8 cellular contexts compared by ENCODE assay signal in the genomic region with DNA sequence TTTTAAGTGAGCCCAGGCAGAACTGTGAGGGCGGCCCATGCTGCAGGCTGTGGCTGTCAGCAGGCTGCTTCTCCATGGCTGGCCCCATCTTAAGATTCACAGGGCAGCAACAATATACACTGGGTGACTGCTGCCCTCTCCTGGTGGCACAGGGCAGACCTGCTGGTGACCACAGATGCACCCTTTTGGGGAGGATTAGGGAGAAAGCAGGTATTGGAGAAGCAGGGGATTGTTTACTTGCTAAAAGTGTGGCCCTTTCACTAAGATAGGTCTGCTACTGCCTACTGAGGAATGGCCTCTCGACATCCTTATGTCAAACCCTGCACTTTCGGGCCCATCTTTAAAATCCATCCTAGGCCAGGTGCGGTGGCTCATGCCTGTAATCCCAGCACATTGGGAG. TPM values are rescaled to one million over a fixed set of nuclear protein-coding genes. Genes with fewer than 3 reads are reported as not detected.
DNase-seq lines count a peak whose midpoint lies in the region; ATAC-seq, FAIRE-seq and TF ChIP-seq lines count a peak whose summit lies in the region.
"Not testable (repeated sequence)": the region's sequence is repeated elsewhere in the genome, so short reads cannot be mapped to it uniquely, and the experiment has no call there.

No MANE protein-coding gene starts in this region.

- peaks cover 13% of the 10 kb centered on the region for H3K27me3 Mint-ChIP-seq in activated CD4-positive, alpha-beta T cell treated with anti-CD3 and anti-CD28 coated beads, Interleukin-2, amount 10 ng/mL, durations not matched to agents 24 days and 14 days
- H3K27me3 Mint-ChIP-seq in progenitor cell of endocrine pancreas: not testable (repeated sequence)

- not testable (repeated sequence) for ATAC-seq in GM12878

- POLR2A ChIA-PET in GM12878 (lab: Charles Lee): not testable (repeated sequence)

- not testable (repeated sequence) for TF ChIP-seq POLR2A in GM12878 (IDR thresholded peaks at IDR 0.05; ENCODE audit: low read depth, low read length); stomach (IDR thresholded peaks at IDR 0.05)

- not testable (repeated sequence) for H3K4me1 Mint-ChIP-seq in activated CD4-positive, alpha-beta T cell treated with anti-CD3 and anti-CD28 coated beads, Interleukin-2, amount 10 ng/mL, durations not matched to agents 24 days and 14 days; progenitor cell of endocrine pancreas (ENCODE audit: low read depth)

- not testable (repeated sequence) for H3K27ac ChIP-seq in MM.1S (ENCODE audit: low read length); OCI-LY3 (ENCODE audit: low read length); GM12878 (ENCODE audit: control insufficient read depth, insufficient read depth); left ventricle myocardium inferior (replicated peaks); stomach

- in situ Hi-C loops in GM12878 (cut with MboI): not testable (repeated sequence)

- SMC1A ChIA-PET in GM12878 (lab: Charles Lee; ENCODE audit: uncharacterized antibody, unreplicated experiment): not testable (repeated sequence)

- RAD21 ChIA-PET in GM12878 (lab: Charles Lee; ENCODE audit: unreplicated experiment): interaction anchor here (1.4 kb wide), 1 partner anchor 305 kb away, joined by 3 read pairs; no protein-coding TSS in a partner anchor

- H3K4me3 Mint-ChIP-seq in activated CD4-positive, alpha-beta T cell treated with anti-CD3 and anti-CD28 coated beads, Interleukin-2, amount 10 ng/mL, durations not matched to agents 24 days and 14 days; progenitor cell of endocrine pancreas (ENCODE audit: low read depth): not testable (repeated sequence)

- not testable (repeated sequence) for H3K4me3 ChIP-seq in MM.1S (ENCODE audit: low read length); OCI-LY3 (ENCODE audit: low read length); GM12878; left ventricle myocardium inferior; stomach

- BruUV-seq in GM12878 (replicated peaks; lab: Mats Ljungman, UMichigan): not testable (repeated sequence)

- H3F3A ChIP-seq in MM.1S (ENCODE audit: insufficient read depth, low read length): not testable (repeated sequence)

- not testable (repeated sequence) for H3K27me3 ChIP-seq in MM.1S (replicated peaks; ENCODE audit: insufficient read depth, low read length); OCI-LY3 (ENCODE audit: low read depth, low read length); GM12878 (replicated peaks in 1 of 2; ENCODE audit: control insufficient read depth in 2 of 2, insufficient read depth in 2 of 2, low read length in 1 of 2); left ventricle myocardium inferior (ENCODE audit: low read depth); stomach

- intact Hi-C loops in activated CD4-positive, alpha-beta T cell treated with anti-CD3 and anti-CD28 coated beads, Interleukin-2, amount 10 ng/mL, durations not matched to agents 24 days and 14 days (cut with micrococcal nuclease); left ventricle myocardium inferior (cut with micrococcal nuclease); stomach (cut with DNase I; ENCODE audit: low total_unique reads): not testable (repeated sequence)
- intact Hi-C loops in GM12878 (cut with micrococcal nuclease; ENCODE audit: unreplicated experiment): loop anchor here (10.0 kb wide), 1 partner anchor 182 kb away; a partner anchor contains a TSS

- H3K9ac ChIP-seq in MM.1S (ENCODE audit: low read length); OCI-LY3 (ENCODE audit: low read length); GM12878 (ENCODE audit: control insufficient read depth, insufficient read depth, low read length): not testable (repeated sequence)

- DNase-seq in DMS153 (lab: John Stamatoyannopoulos, UW) (peak; percentile 19), MM.1S (peak; percentile 44), progenitor cell of endocrine pancreas (ENCODE audit: low spot score, unreplicated experiment) (peak; percentile 46), stomach (peak; percentile 60)
- peak; percentile 87 for DNase-seq in activated CD4-positive, alpha-beta T cell treated with anti-CD3 and anti-CD28 coated beads, Interleukin-2, amount 10 ng/mL, durations not matched to agents 24 days and 14 days
- not testable (repeated sequence) for DNase-seq in GM12878 (ENCODE audit: low read depth, low spot score); left ventricle myocardium inferior

- TF ChIP-seq EP300 in GM12878 (IDR thresholded peaks at IDR 0.05; ENCODE audit: borderline replicate concordance in 1 of 2, control insufficient read depth in 1 of 2, low read depth in 2 of 2, low read length in 2 of 2); stomach (IDR thresholded peaks at IDR 0.05): not testable (repeated sequence)

- TF ChIP-seq CTCF in MM.1S (IDR thresholded peaks at IDR 0.05; ENCODE audit: low read length) (peak; percentile 43), OCI-LY3 (IDR thresholded peaks at IDR 0.05; ENCODE audit: low read depth, low read length) (peak; percentile 42), GM12878 (IDR thresholded peaks at IDR 0.05 in 2 of 3, conservative IDR thresholded peaks at IDR 0.05 in 1 of 3; ENCODE audit: control insufficient read depth in 2 of 3, extremely low read depth in 1 of 3, insufficient read depth in 1 of 3, low read depth in 3 of 3, low read length in 3 of 3) (peak; percentile 21 to 34 (median 32); a peak in 3 of 6 replicates), left ventricle myocardium inferior (IDR thresholded peaks at IDR 0.05; ENCODE audit: borderline replicate concordance) (peak; percentile 62), progenitor cell of endocrine pancreas (IDR thresholded peaks at IDR 0.05; ENCODE audit: unreplicated experiment) (peak; percentile 45), stomach (IDR thresholded peaks at IDR 0.05) (peak in 5 of 7 experiments; percentile 31 to 58 (median 41))

- not testable (repeated sequence) for H3K9me3 Mint-ChIP-seq in activated CD4-positive, alpha-beta T cell treated with anti-CD3 and anti-CD28 coated beads, Interleukin-2, amount 10 ng/mL, durations not matched to agents 24 days and 14 days; progenitor cell of endocrine pancreas (ENCODE audit: low read depth)

- not testable (repeated sequence) for H4K20me1 ChIP-seq in MM.1S (ENCODE audit: insufficient read depth, low read length); OCI-LY3 (ENCODE audit: insufficient read depth, low read length); GM12878 (ENCODE audit: control insufficient read depth, insufficient read depth)

- not testable (repeated sequence) for H3K4me2 ChIP-seq in MM.1S (ENCODE audit: low read depth, low read length); OCI-LY3 (ENCODE audit: low read length); GM12878 (ENCODE audit: control insufficient read depth, insufficient read depth)

- TF ChIP-seq RAD21 in GM12878 (IDR thresholded peaks at IDR 0.05; ENCODE audit: insufficient read depth, low read depth, low read length): 0 out of 2 replicates have a peak, but pooled peaks have one; percentile 20

- H3K4me1 ChIP-seq in MM.1S (ENCODE audit: low read length): peaks cover 13% of the 10 kb centered on the region
- not testable (repeated sequence) for H3K4me1 ChIP-seq in OCI-LY3 (ENCODE audit: low read length); GM12878 (ENCODE audit: control insufficient read depth, insufficient read depth, low read length); left ventricle myocardium inferior; stomach

- not testable (repeated sequence) for H3K9me3 ChIP-seq in MM.1S (replicated peaks; ENCODE audit: insufficient read depth, low read length); OCI-LY3 (ENCODE audit: insufficient read depth, low read length); GM12878 (replicated peaks; ENCODE audit: control insufficient read depth, insufficient read depth, low read length); left ventricle myocardium inferior (replicated peaks); stomach

- H2AFZ ChIP-seq in MM.1S (ENCODE audit: low read length); OCI-LY3 (ENCODE audit: low read depth, low read length); GM12878 (ENCODE audit: control insufficient read depth, low read depth, low read length): not testable (repeated sequence)

- WGBS in GM12878 (ENCODE audit: insufficient coverage, insufficient replicate concordance, low lambda C conversion rate, missing lambda C conversion rate): 25% methylated on average over 4 of the region's 4 CpGs
- 40 to 72% (median 68%) methylated on average over 3 to 4 of the region's 4 CpGs for WGBS in stomach, 5 donors

- H3K36me3 ChIP-seq in MM.1S (replicated peaks; ENCODE audit: insufficient read depth, low read length); OCI-LY3 (replicated peaks; ENCODE audit: low read depth, low read length); GM12878 (ENCODE audit: control insufficient read depth in 2 of 2, insufficient read depth in 2 of 2, low read length in 1 of 2); left ventricle myocardium inferior; stomach: not testable (repeated sequence)

- not testable (repeated sequence) for H3K9me2 ChIP-seq in MM.1S (replicated peaks; ENCODE audit: insufficient read depth, low read length)

- H3K27ac Mint-ChIP-seq in activated CD4-positive, alpha-beta T cell treated with anti-CD3 and anti-CD28 coated beads, Interleukin-2, amount 10 ng/mL, durations not matched to agents 24 days and 14 days: not testable (repeated sequence)
- H3K27ac Mint-ChIP-seq in progenitor cell of endocrine pancreas: peak overlapping the region; percentile 73

- CTCF ChIA-PET in GM12878 (lab: Yijun Ruan, JAX): interaction anchor here (0.8 to 1.7 kb wide), 3 partner anchors 8 to 404 kb away, joined by 3 to 5 read pairs (median 5); no protein-coding TSS in a partner anchor

- H3K79me2 ChIP-seq in MM.1S (ENCODE audit: low read length); OCI-LY3 (ENCODE audit: low read length); GM12878 (ENCODE audit: control insufficient read depth, insufficient read depth, low read length): not testable (repeated sequence)

- H3K36me3 Mint-ChIP-seq in activated CD4-positive, alpha-beta T cell treated with anti-CD3 and anti-CD28 coated beads, Interleukin-2, amount 10 ng/mL, durations not matched to agents 24 days and 14 days (ENCODE audit: low read depth); progenitor cell of endocrine pancreas (ENCODE audit: insufficient read depth): not testable (repeated sequence)

- FAIRE-seq in GM12878 (lab: Jason Lieb, UNC): not testable (repeated sequence)

RNA-seq across cellular contexts. Expression of a gene that starts 38.1 kb away (rescaled TPM):
- total RNA-seq in activated CD4-positive, alpha-beta T cell treated with anti-CD3 and anti-CD28 coated beads, Interleukin-2, amount 10 ng/mL, durations not matched to agents 24 days and 14 days: 39.4 and 44.0 TPM in 2 replicates
- total RNA-seq in GM12878 (2013; cell fraction: nucleolus; rRNA removed): 118 and 122 TPM in 2 replicates
- total RNA-seq in GM12878 (2014; rRNA removed) (31.8 and 38.4 TPM in 2 replicates), GM12878 (2014; rRNA removed; fragmentation: Illumina TruSeq; extraction: Trizol) (35.9 and 38.8 TPM in 2 replicates), GM12878 (2021) (30.4 and 34.6 TPM in 2 replicates), left ventricle myocardium inferior (8.2 TPM), progenitor cell of endocrine pancreas (83.9 and 88.8 TPM in 2 replicates), stomach (10 to 100 TPM; 10.4 to 35.2 (median 18.7) TPM)
- polyA plus RNA-seq in GM12878 (2011; ENCODE audit: low read depth): 17.4 TPM
- polyA plus RNA-seq in GM12878 (2011; rRNA removed) (51.8 and 62.1 TPM in 2 replicates), GM12878 (2014; fragmentation: Illumina TruSeq; extraction: Trizol) (34.2 and 43.0 TPM in 2 replicates), GM12878 (2014; fragmentation: Nextera tagmentation; extraction: Ambion mirVana) (10 to 100 TPM; 37.3 to 41.6 TPM), GM12878 (2014; rRNA removed) (27.9 and 32.8 TPM in 2 replicates), GM12878 (2016; fragmentation: Nextera tagmentation; extraction: Ambion mirVana) (10 to 100 TPM; 41.3 to 49.9 TPM), stomach (10 to 100 TPM; 10.8 to 12.7 (median 12.7) TPM)
- 28.6 and 31.3 TPM in 2 replicates for polyA plus RNA-seq in GM12878 (2011; cell fraction: cytosol; rRNA removed)
- polyA plus RNA-seq in GM12878 (2011; cell fraction: nucleus; rRNA removed): 36.2 and 43.9 TPM in 2 replicates
- polyA plus RNA-seq in GM12878 (2012): 17.5 and 18.7 TPM in 2 replicates
- polyA minus RNA-seq in GM12878 (2011; rRNA and poly(A)+ RNA removed): 39.4 and 42.8 TPM in 2 replicates
- polyA minus RNA-seq in GM12878 (2011; cell fraction: cytosol; rRNA and poly(A)+ RNA removed): 30.1 and 37.7 TPM in 2 replicates
- polyA minus RNA-seq in GM12878 (2011; cell fraction: nucleus; rRNA and poly(A)+ RNA removed): 39.8 and 67.5 TPM in 2 replicates
